22 cellular contexts compared by ENCODE assay signal in the genomic region with DNA sequence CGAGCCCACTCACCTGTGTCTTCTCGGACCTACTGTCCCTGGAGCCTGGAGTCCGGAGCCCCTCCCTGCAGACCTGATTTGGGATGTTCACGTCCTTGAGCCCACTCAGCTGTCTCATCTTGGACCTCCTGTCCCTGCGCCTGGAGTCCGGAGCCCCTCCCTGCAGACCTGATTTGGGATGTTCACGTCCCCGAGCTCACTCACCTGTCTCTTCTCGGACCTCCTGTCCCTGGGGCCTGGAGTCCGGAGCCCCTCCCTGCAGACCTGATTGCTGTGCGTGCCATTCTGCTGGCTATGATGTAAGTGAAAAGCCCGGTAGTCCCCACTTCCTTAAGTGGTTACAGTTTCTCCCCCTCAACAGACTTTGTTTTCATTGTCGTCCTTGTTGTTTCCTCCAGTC.
DNase-seq lines count a peak whose midpoint lies in the region; ATAC-seq, FAIRE-seq and TF ChIP-seq lines count a peak whose summit lies in the region.
"Had no signal": no experiment of that assay in that cellular context is flagged by ENCODE, and none has a peak within 500 bp of the region (broad histone marks: within the 10 kb centered on the region; RNA-seq: fewer than 3 reads in every experiment).

No MANE protein-coding gene starts in this region.

- FAIRE-seq in H1 (lab: Jason Lieb, UNC) (no peak), HepG2 (lab: Jason Lieb, UNC) (no peak)
- FAIRE-seq: GM12892, GM18507 had no signal

- TF ChIP-seq POLR2A in H1 (IDR thresholded peaks at IDR 0.05; ENCODE audit: control extremely low read depth in 1 of 2, low read depth in 2 of 2, low read length in 2 of 2) = no peak
- no peak for TF ChIP-seq POLR2A in spleen (IDR thresholded peaks at IDR 0.05)
- TF ChIP-seq POLR2A in HepG2 (IDR thresholded peaks at IDR 0.05; ENCODE audit: insufficient read depth in 1 of 2, low read depth in 2 of 2, low read length in 2 of 2) = no peak

- peaks cover 2 to 11% (median 4%) of the 10 kb centered on the region in 3 donors for H3K27me3 Mint-ChIP-seq in CD14-positive monocyte (ENCODE audit: low read depth in 3 of 3)

- H4K5ac ChIP-seq in H1 (ENCODE audit: insufficient read length, low read depth, low read length) = no peak overlapping the region

- H3K27me3 ChIP-seq in H1 (replicated peaks in 1 of 4; ENCODE audit: control insufficient read depth in 3 of 4, extremely low read depth in 1 of 4, insufficient read depth in 3 of 4, low read length in 3 of 4) (no peaks in the 10 kb centered on the region), spleen (replicated peaks in 1 of 7) (peaks cover 0 to 42% (median 0%) of the 10 kb centered on the region in 7 donors), HepG2 (ENCODE audit: control insufficient read depth in 1 of 2, insufficient read depth in 2 of 2, low read length in 2 of 2) (peaks cover 2 to 26% of the 10 kb centered on the region in 2 experiments; a peak in 3 of 5 replicates)

- H2AK5ac ChIP-seq in H1 (ENCODE audit: low read depth, low read length) = 0 out of 2 replicates have a peak overlapping the region, but pooled peaks have one; percentile 61

- H2BK15ac ChIP-seq in H1 (ENCODE audit: low read length) = no peak overlapping the region; the same call in 1 of the 2 replicates

- no peaks in the 10 kb centered on the region for H3K36me3 Mint-ChIP-seq in CD14-positive monocyte

- H2BK12ac ChIP-seq in H1 (ENCODE audit: low read depth, low read length) = peak overlapping the region; percentile 32; the same call in 1 of the 2 replicates

- H3K4me1 Mint-ChIP-seq in CD14-positive monocyte = no peaks in the 10 kb centered on the region

- no peak overlapping the region for H3K27ac ChIP-seq in H1 (ENCODE audit: low read depth, low read length)
- no peak overlapping the region for H3K27ac ChIP-seq in spleen
- H3K27ac ChIP-seq in HepG2 (ENCODE audit: extremely low read length, insufficient read depth, low read length) = no peak overlapping the region
- H3K27ac ChIP-seq: 22Rv1, C4-2B, KMS-11 had no signal

- H3K36me3 ChIP-seq in H1 (ENCODE audit: control insufficient read depth in 2 of 4, insufficient read depth in 4 of 4, low read length in 3 of 4) = no peaks in the 10 kb centered on the region; a peak in 1 of 8 replicates
- H3K36me3 ChIP-seq in spleen = no peaks in the 10 kb centered on the region
- H3K36me3 ChIP-seq in HepG2 (replicated peaks in 1 of 2; ENCODE audit: control insufficient read depth in 1 of 2, insufficient read depth in 2 of 2, low read length in 2 of 2) = no peaks in the 10 kb centered on the region

- no peak overlapping the region for H3K14ac ChIP-seq in H1 (ENCODE audit: insufficient read length)

- no peak for ATAC-seq in HepG2
- ATAC-seq: PC-3 had no signal

- H4K8ac ChIP-seq in H1 (ENCODE audit: extremely low read depth, insufficient read depth, low read length) = no peak overlapping the region

- H3K4me1 ChIP-seq in H1 (replicated peaks in 1 of 4; ENCODE audit: control insufficient read depth in 3 of 4, insufficient read depth in 4 of 4, low read length in 3 of 4) = peaks cover 2 to 8% (median 5%) of the 10 kb centered on the region in 4 experiments; a peak in 5 of 7 replicates
- H3K4me1 ChIP-seq in spleen = no peaks in the 10 kb centered on the region
- no peaks in the 10 kb centered on the region for H3K4me1 ChIP-seq in HepG2 (ENCODE audit: insufficient read depth, low read length)

- in situ Hi-C loops in HepG2 (cut with HindIII; ENCODE audit: extremely low pct_ligation_motif_present, low pct_unique_long_range_greater_than_20kb) = no loop called here

- no peak overlapping the region for H3K4ac ChIP-seq in H1 (replicated peaks; ENCODE audit: insufficient read length, low read depth, low read length)

- CTCF ChIA-PET in H1 (lab: Charles Lee; ENCODE audit: partially characterized antibody) (interaction anchor here (1.4 kb wide), 1 partner anchor 17 kb away, joined by 3 read pairs; no protein-coding TSS in a partner anchor), HepG2 (lab: Yijun Ruan, JAX; ENCODE audit: low intra/inter-chr PET ratio, low total read pairs) (no interaction called here)

- no peaks in the 10 kb centered on the region for H3K9me3 ChIP-seq in H1 (ENCODE audit: insufficient read depth in 2 of 2, low read depth in 1 of 2, low read length in 1 of 2)
- peaks cover 0 to 8% (median 0%) of the 10 kb centered on the region in 8 donors for H3K9me3 ChIP-seq in spleen
- no peaks in the 10 kb centered on the region for H3K9me3 ChIP-seq in HepG2 (ENCODE audit: low read length)

- no peak overlapping the region for H3K56ac ChIP-seq in H1 (replicated peaks; ENCODE audit: insufficient read length, low read depth, low read length)

- H2BK120ac ChIP-seq in H1 (replicated peaks; ENCODE audit: low read depth, low read length) = no peak overlapping the region

- H4K91ac ChIP-seq in H1 (replicated peaks; ENCODE audit: insufficient read length, low read length) = no peak overlapping the region

- no peak for TF ChIP-seq CTCF in CD14-positive monocyte (IDR thresholded peaks at IDR 0.05)
- TF ChIP-seq CTCF in H1 (IDR thresholded peaks at IDR 0.05; ENCODE audit: control extremely low read depth in 1 of 3, insufficient read depth in 1 of 3, low read depth in 1 of 3, low read length in 3 of 3) = no peak
- TF ChIP-seq CTCF in spleen (IDR thresholded peaks at IDR 0.05 in 8 of 11, conservative IDR thresholded peaks at IDR 0.05 in 3 of 11) = no peak
- no peak for TF ChIP-seq CTCF in HepG2 (CRISPR knock-in tag; IDR thresholded peaks at IDR 0.05)

- H4K20me1 ChIP-seq in H1 (replicated peaks in 1 of 2; ENCODE audit: control insufficient read depth in 1 of 2, insufficient read depth in 2 of 2, low read length in 2 of 2) = peaks cover 0 to 8% of the 10 kb centered on the region in 2 experiments
- no peaks in the 10 kb centered on the region for H4K20me1 ChIP-seq in HepG2 (ENCODE audit: insufficient read depth, low read length)

- TF ChIP-seq EP300 in H1 (IDR thresholded peaks at IDR 0.05; ENCODE audit: borderline replicate concordance in 1 of 2, low read depth in 2 of 2, low read length in 2 of 2) (no peak), HepG2 (IDR thresholded peaks at IDR 0.05; ENCODE audit: low read depth in 2 of 2, low read length in 2 of 2) (no peak), HepG2 (CRISPR knock-in tag; IDR thresholded peaks at IDR 0.05; ENCODE audit: borderline replicate concordance) (no peak)

- peaks cover 14 to 25% (median 21%) of the 10 kb centered on the region in 7 donors for H3K9me3 Mint-ChIP-seq in CD14-positive monocyte

- H2BK20ac ChIP-seq in H1 (ENCODE audit: low read length) = no peak overlapping the region

- H3K23ac ChIP-seq in H1 (ENCODE audit: insufficient read length) = no peak overlapping the region

- POLR2A ChIA-PET in H1 (lab: Charles Lee; ENCODE audit: partially characterized antibody) (no interaction called here), HepG2 (lab: Yijun Ruan, JAX) (no interaction called here)

- no peak overlapping the region for H3K9ac ChIP-seq in H1 (replicated peaks in 1 of 4; ENCODE audit: extremely low read depth in 1 of 4, low read depth in 3 of 4, low read length in 3 of 4)
- no peak overlapping the region for H3K9ac ChIP-seq in HepG2 (ENCODE audit: insufficient read depth, low read depth, low read length)
- H3K9ac ChIP-seq: KMS-11 had no signal

- no peak overlapping the region for H3K27ac Mint-ChIP-seq in CD14-positive monocyte

- H3K4me3 ChIP-seq in H1 (ENCODE audit: extremely low read depth in 1 of 4, insufficient read depth in 2 of 4, low read depth in 3 of 4, low read length in 4 of 4) (no peak overlapping the region), spleen (no peak overlapping the region), HepG2 (replicated peaks in 1 of 3; ENCODE audit: insufficient read depth in 1 of 3, low read depth in 2 of 3, low read length in 3 of 3) (no peak overlapping the region)

- H2AFZ ChIP-seq in H1 (ENCODE audit: low read length) (no peak overlapping the region), HepG2 (ENCODE audit: low read length) (no peak overlapping the region)

- DNase-seq in NCI-H2029 (lab: John Stamatoyannopoulos, UW) (peak; percentile 20), NCI-H2029 treated with DMSO at 0.1 percent for 48 hours (lab: John Stamatoyannopoulos, UW) (no peak), CD14-positive monocyte (ENCODE audit: low spot score) (peak; percentile 17), H1 (ENCODE audit: low read depth in 1 of 2, low spot score in 2 of 2) (no peak), spleen (peak; percentile 27), HepG2 (ENCODE audit: low spot score) (no peak)
- DNase-seq in activated CD4-positive, CD25-positive, alpha-beta regulatory T cell treated with anti-CD3 and anti-CD28 coated beads, Interleukin-2, amount 50 U/mL, for 72 hours = no peak
- DNase-seq in activated CD4-positive, alpha-beta T cell treated with anti-CD3 and anti-CD28 coated beads for 48 hours = no peak
- DNase-seq: AML-193, DMS79, GOT3, MV-4-11, NCI-H1694 treated with DMSO at 0.1 percent for 48 hours, NCI-H345, NCI-H524 treated with DMSO at 0.1 percent for 48 hours, PC-3, RPMI8226 had no signal

- H3K4me2 ChIP-seq in H1 (ENCODE audit: insufficient read depth in 1 of 2, low read depth in 2 of 2, low read length in 2 of 2) = 0 out of 4 replicates have a peak overlapping the region, but pooled peaks of 1 of the 2 experiments have one; percentile 23
- H3K4me2 ChIP-seq in HepG2 (ENCODE audit: low read depth, low read length) = no peak overlapping the region
- H3K4me2 ChIP-seq: KMS-11 had no signal

- TF ChIP-seq RAD21 in H1 (IDR thresholded peaks at IDR 0.05 in 1 of 2, conservative IDR thresholded peaks at IDR 0.05 in 1 of 2; ENCODE audit: low read depth in 2 of 2, low read length in 2 of 2) (no peak), HepG2 (CRISPR knock-in tag; IDR thresholded peaks at IDR 0.05) (no peak)

- no TSS peak for BruUV-seq in HepG2 (replicated peaks; lab: Mats Ljungman, UMichigan)

- WGBS in H1 (ENCODE audit: extremely low coverage in 1 of 2, insufficient coverage in 1 of 2, insufficient read length in 1 of 2, insufficient replicate concordance in 2 of 2, low coverage in 1 of 2, low lambda C conversion rate in 2 of 2, missing lambda C conversion rate in 1 of 2), 2 experiments = 89% methylated on average over 11 of the region's 13 CpGs; no CpG with 5 or more reads in 1 of the 2 experiments
- 53 to 59% (median 56%) methylated on average over 13 of the region's 13 CpGs for WGBS in spleen, 5 donors
- under 1% methylated on average over 6 of the region's 13 CpGs for WGBS in HepG2 (ENCODE audit: low lambda C conversion rate)

- H3K79me2 ChIP-seq in H1 (ENCODE audit: control insufficient read depth in 1 of 2, insufficient read depth in 2 of 2, low read length in 2 of 2) = no peaks in the 10 kb centered on the region
- H3K79me2 ChIP-seq in HepG2 (ENCODE audit: insufficient read depth, low read length) = no peaks in the 10 kb centered on the region

- H2BK5ac ChIP-seq in H1 (ENCODE audit: low read depth, low read length) = no peak overlapping the region

- no peak overlapping the region for H3K4me3 Mint-ChIP-seq in CD14-positive monocyte

- intact Hi-C loops in CD14-positive monocyte (cut with micrococcal nuclease) (no loop called here), spleen (cut with DNase I; ENCODE audit: low total_unique reads) (no loop called here), HepG2 (cut with micrococcal nuclease; ENCODE audit: unreplicated experiment) (no loop called here)

- H3K79me1 ChIP-seq in H1 (ENCODE audit: low read depth, low read length) = no peaks in the 10 kb centered on the region

- H3K18ac ChIP-seq in H1 (ENCODE audit: extremely low read depth, low read length) = no peak overlapping the region

- H3K23me2 ChIP-seq in H1 (ENCODE audit: low read depth, low read length) = peaks cover 11% of the 10 kb centered on the region; the same call in 1 of the 2 replicates

Comparison
In these comparisons a context has a peak if more than half of its experiments do, and no peak if none do; other contexts are left out.
1. DNase-seq: peak in NCI-H2029 (single experiment), CD14-positive monocyte (single experiment) and spleen (single experiment); none in NCI-H2029 treated with DMSO at 0.1 percent for 48 hours (single experiment), H1 (0 of 2), activated CD4-positive, CD25-positive, alpha-beta regulatory T cell treated with anti-CD3 and anti-CD28 coated beads, Interleukin-2, amount 50 U/mL, for 72 hours (single experiment), HepG2 (single experiment) and activated CD4-positive, alpha-beta T cell treated with anti-CD3 and anti-CD28 coated beads for 48 hours (single experiment).